In genomic region chr3:9808345-9809037, GRCh38 we compare ENCODE assay signal across 8 cellular contexts. TPM values are rescaled to one million over a fixed set of nuclear protein-coding genes. Genes with fewer than 3 reads are reported as not detected.
DNase-seq lines count a peak whose midpoint lies in the region; ATAC-seq and TF ChIP-seq lines count a peak whose summit lies in the region.

No MANE protein-coding gene starts in this region.

- H3K9me3 Mint-ChIP-seq in natural killer cell, result no peaks in the 10 kb centered on the region

- no peaks in the 10 kb centered on the region for H3K27me3 Mint-ChIP-seq in natural killer cell (ENCODE audit: low read depth in 2 of 2)

- H3K27ac Mint-ChIP-seq in natural killer cell, result peak overlapping the region; percentile 93

- intact Hi-C loops in natural killer cell (cut with micrococcal nuclease), result loop anchor here (2.0 to 5.0 kb wide), 2 partner anchors 16 to 56 kb away; partner anchors contain the start of genes ARPC4 and TADA3

- no peak overlapping the region for H3K4me3 ChIP-seq in NB4 (ENCODE audit: low read depth, low read length)

- ATAC-seq in GM21825 (IDR thresholded peaks at IDR 0.05; ENCODE audit: unreplicated experiment), result peak; percentile 43
- ATAC-seq in natural killer cell, result peak; percentile 65 to 74 (median 65)
- no peak for ATAC-seq in GM21360 (IDR thresholded peaks at IDR 0.05; ENCODE audit: unreplicated experiment)

- POLR2A ChIA-PET in GM10248 (lab: Yijun Ruan, JAX), result interaction anchor here (0.6 to 0.8 kb wide), 3 partner anchors 16 to 166 kb away, joined by 3 to 5 read pairs (median 3); partner anchors contain the start of gene ARPC4

- peaks cover 10% of the 10 kb centered on the region for H3K36me3 Mint-ChIP-seq in natural killer cell

- CTCF ChIA-PET in GM10248 (lab: Yijun Ruan, JAX), result interaction anchor here (1.0 to 2.2 kb wide), 9 partner anchors 11 to 305 kb away, joined by 3 to 5 read pairs (median 3); partner anchors contain the start of genes ARPC4 and TADA3

- TF ChIP-seq POLR2A in NB4 (IDR thresholded peaks at IDR 0.05; ENCODE audit: extremely low read depth, insufficient read length), result no peak

- H3K4me3 Mint-ChIP-seq in natural killer cell, result peak overlapping the region; percentile 90

- peaks cover 42 to 66% of the 10 kb centered on the region in 2 donors for H3K4me1 Mint-ChIP-seq in natural killer cell

- DNase-seq in GM10248 (ENCODE audit: extremely low spot score), result peak; percentile 46
- DNase-seq in NB4 (ENCODE audit: low read depth), result peak; percentile 56
- DNase-seq in activated CD4-positive, alpha-beta T cell treated with anti-CD3 and anti-CD28 coated beads for 1 hour, result peak; percentile 36
- DNase-seq in dermis blood vessel endothelial cell, result peak; percentile 63
- DNase-seq in natural killer cell, result peak; percentile 35
- DNase-seq in NCI-H128 (lab: John Stamatoyannopoulos, UW; ENCODE audit: unreplicated experiment), result no peak

- no peak for TF ChIP-seq CTCF in GM10248 (IDR thresholded peaks at IDR 0.05; ENCODE audit: control extremely low read depth, extremely low read depth, low read depth, missing control alignments)
- peak; percentile 39 for TF ChIP-seq CTCF in NB4 (IDR thresholded peaks at IDR 0.05; ENCODE audit: low read depth, low read length)
- TF ChIP-seq CTCF in natural killer cell (IDR thresholded peaks at IDR 0.05), result no peak

RNA-seq across cellular contexts. Expression of gene TTLL3, which starts 1.6 kb away (rescaled TPM):
- total RNA-seq in dermis blood vessel endothelial cell, result 9.3 and 20.3 TPM in 2 replicates
- 100 to 1,000 TPM; 133 to 137 (median 136) TPM for total RNA-seq in natural killer cell

RNA-seq across cellular contexts. Expression of gene ARPC4, which starts 15.6 kb away (rescaled TPM):
- 210 and 309 TPM in 2 replicates for total RNA-seq in dermis blood vessel endothelial cell
- 100 to 1,000 TPM; 282 to 288 (median 285) TPM for total RNA-seq in natural killer cell

RNA-seq across cellular contexts. Expression of gene TADA3, which starts 16.2 kb away (rescaled TPM):
- total RNA-seq in dermis blood vessel endothelial cell (39.5 and 60.6 TPM in 2 replicates), natural killer cell (10 to 100 TPM; 59.2 to 73.7 (median 69.2) TPM)

RNA-seq across cellular contexts. Expression of gene RPUSD3, which starts 35.3 kb away (rescaled TPM):
- total RNA-seq in dermis blood vessel endothelial cell (28.9 and 33.3 TPM in 2 replicates), natural killer cell (10 to 100 TPM; 27.5 to 43.9 (median 30.9) TPM)

RNA-seq across cellular contexts. Expression of gene CAMK1, which starts 38.7 kb away (rescaled TPM):
- total RNA-seq in dermis blood vessel endothelial cell (34.7 and 40.3 TPM in 2 replicates), natural killer cell (10 to 100 TPM in 1 of 3 donors, 1 to 10 TPM in 2; 7.4 to 20.4 (median 8.7) TPM)
